ENCODE assay signal across 9 cellular contexts in the genomic region with DNA sequence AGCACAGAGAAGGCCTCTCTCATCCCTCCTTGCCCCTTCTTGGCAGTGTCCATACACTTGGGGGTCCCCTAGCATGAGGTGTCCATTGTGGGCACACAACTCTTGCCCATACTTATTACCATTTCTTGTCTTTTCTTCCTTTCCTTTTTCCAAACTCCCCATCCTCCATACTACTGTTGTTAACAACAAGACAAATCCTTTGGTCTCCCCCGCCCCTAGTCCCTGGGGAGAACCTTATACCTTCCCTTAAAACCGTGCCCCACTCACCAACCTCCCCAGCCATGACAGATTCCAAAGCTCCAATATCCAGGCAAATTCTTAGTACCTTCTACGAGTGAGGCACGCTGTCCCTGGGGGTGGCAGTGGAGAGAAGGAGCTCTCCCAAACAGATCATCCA.
DNase-seq lines count a peak whose midpoint lies in the region; ATAC-seq and TF ChIP-seq lines count a peak whose summit lies in the region.
"Had no signal": no experiment of that assay in that cellular context is flagged by ENCODE, and none has a peak within 500 bp of the region (broad histone marks: within the 10 kb centered on the region; RNA-seq: fewer than 3 reads in every experiment).

No MANE protein-coding gene starts in this region.

- ATAC-seq in left colon: no peak

- peaks cover 87% of the 10 kb centered on the region for H3K4me1 Mint-ChIP-seq in CD14-positive monocyte

- WGBS in ovary, 3 donors: 82 to 86% (median 85%) methylated on average over 4 of the region's 4 CpGs

- no peaks in the 10 kb centered on the region for H3K4me1 ChIP-seq in effector memory CD4-positive, alpha-beta T cell (ENCODE audit: control insufficient read depth, insufficient read depth, low read length, poor library complexity, severe bottlenecking)
- H3K4me1 ChIP-seq in ovary (ENCODE audit: insufficient read depth): peaks cover 18% of the 10 kb centered on the region

- TF ChIP-seq CTCF in CD14-positive monocyte (IDR thresholded peaks at IDR 0.05): no peak
- TF ChIP-seq CTCF in NB4 (IDR thresholded peaks at IDR 0.05; ENCODE audit: low read depth, low read length): no peak
- no peak for TF ChIP-seq CTCF in ovary (IDR thresholded peaks at IDR 0.05)

- TF ChIP-seq POLR2A in NB4 (IDR thresholded peaks at IDR 0.05; ENCODE audit: extremely low read depth, insufficient read length): no peak
- TF ChIP-seq POLR2A in ovary (IDR thresholded peaks at IDR 0.05): no peak

- peak overlapping the region; percentile 99 to 100 (median 100) for H3K27ac Mint-ChIP-seq in CD14-positive monocyte

- no peaks in the 10 kb centered on the region for H3K9me3 Mint-ChIP-seq in CD14-positive monocyte

- H3K27me3 ChIP-seq in effector memory CD4-positive, alpha-beta T cell (replicated peaks; ENCODE audit: control insufficient read depth, insufficient read depth, low read length, poor library complexity, severe bottlenecking): no peaks in the 10 kb centered on the region
- no peaks in the 10 kb centered on the region for H3K27me3 ChIP-seq in ovary
- H3K27me3 ChIP-seq: thyroid gland had no signal

- peaks cover 0 to 14% of the 10 kb centered on the region in 2 donors for H3K36me3 Mint-ChIP-seq in CD14-positive monocyte

- no peak for TF ChIP-seq EP300 in ovary (IDR thresholded peaks at IDR 0.05)

- DNase-seq in CD14-positive monocyte (ENCODE audit: low spot score): no peak
- DNase-seq in NB4 (ENCODE audit: low read depth): no peak
- DNase-seq in effector memory CD4-positive, alpha-beta T cell: no peak
- peak in 1 of 5 donors; percentile 45 for DNase-seq in ovary
- DNase-seq in left colon: no peak
- DNase-seq in retina: no peak
- no peak for DNase-seq in amniotic stem cell (lab: John Stamatoyannopoulos, UW)
- DNase-seq in activated CD4-positive, CD25-positive, alpha-beta regulatory T cell treated with anti-CD3 and anti-CD28 coated beads, Interleukin-2, amount 50 U/mL, for 72 hours: no peak

- H3K27me3 Mint-ChIP-seq in CD14-positive monocyte (ENCODE audit: low read depth in 3 of 3): peaks cover 0 to 8% (median 2%) of the 10 kb centered on the region in 3 donors

- intact Hi-C loops in CD14-positive monocyte (cut with micrococcal nuclease): loop anchor here (2.0 to 10.0 kb wide), 6 partner anchors 37 to 112 kb away; no protein-coding TSS in a partner anchor
- intact Hi-C loops in ovary (cut with DNase I): no loop called here
- intact Hi-C loops in left colon (cut with DNase I, micrococcal nuclease): no loop called here

- H3K9me3 ChIP-seq in effector memory CD4-positive, alpha-beta T cell (ENCODE audit: control insufficient read depth, low read length): no peaks in the 10 kb centered on the region
- no peaks in the 10 kb centered on the region for H3K9me3 ChIP-seq in ovary
- H3K9me3 ChIP-seq: thyroid gland had no signal

- no peaks in the 10 kb centered on the region for H3K36me3 ChIP-seq in effector memory CD4-positive, alpha-beta T cell (ENCODE audit: control insufficient read depth, insufficient read depth, low read length)
- no peaks in the 10 kb centered on the region for H3K36me3 ChIP-seq in ovary
- H3K36me3 ChIP-seq: thyroid gland had no signal

- peak overlapping the region; percentile 6 for H3K4me3 ChIP-seq in NB4 (ENCODE audit: low read depth, low read length)
- H3K4me3 ChIP-seq in effector memory CD4-positive, alpha-beta T cell (ENCODE audit: insufficient read depth, low read depth, low read length, poor library complexity, severe bottlenecking): no peak overlapping the region
- no peak overlapping the region for H3K4me3 ChIP-seq in ovary
- H3K4me3 ChIP-seq: thyroid gland had no signal

- H3K27ac ChIP-seq in effector memory CD4-positive, alpha-beta T cell (ENCODE audit: insufficient read depth, low read length, poor library complexity, severe bottlenecking): peak overlapping the region; percentile 13
- H3K27ac ChIP-seq in ovary: peak overlapping the region; percentile 46 to 65

- peak overlapping the region; percentile 43 to 75 for H3K4me3 Mint-ChIP-seq in CD14-positive monocyte

Comparison
In these comparisons a context has a peak if more than half of its experiments do, and no peak if none do; other contexts are left out.
1. intact Hi-C loops: an anchor here in CD14-positive monocyte (2.0 to 10.0 kb wide); none called in ovary and left colon.